24 cellular contexts compared by ENCODE assay signal in genomic region chr11:92295175-92296137, GRCh38.
A peak's percentile ranks its signal among the peaks of the same experiment; 100 is the strongest.
DNase-seq lines count a peak whose midpoint lies in the region; ATAC-seq and TF ChIP-seq lines count a peak whose summit lies in the region.
"Had no signal": no experiment of that assay in that cellular context is flagged by ENCODE, and none has a peak within 500 bp of the region (broad histone marks: within the 10 kb centered on the region; RNA-seq: fewer than 3 reads in every experiment).

No MANE protein-coding gene starts in this region.

- peak overlapping the region; percentile 33 for H3K27ac Mint-ChIP-seq in Calu3 (ENCODE audit: unreplicated experiment)
- H3K27ac Mint-ChIP-seq in activated naive CD8-positive, alpha-beta T cell treated with anti-CD3 and anti-CD28 coated beads, Interleukin-2, amount 50 U/mL, for 24 hours = no peak overlapping the region
- H3K27ac Mint-ChIP-seq in stimulated activated effector memory CD8-positive, alpha-beta T cell treated with anti-CD3 and anti-CD28 coated beads, Interleukin-12 subunit alpha, Interleukin-12 subunit beta, amount 100 ng/mL, for 72 hours = no peak overlapping the region
- H3K27ac Mint-ChIP-seq: activated T-helper 17 cell treated with anti-CD3 and anti-CD28 coated beads, Interleukin-2, amount 50 U/mL, for 72 hours; CD8-positive, alpha-beta T cell; endodermal cell; T-helper 17 cell; WTC11 had no signal

- H3K36me3 ChIP-seq in PC-3 (ENCODE audit: low read depth, low read length) = no peaks in the 10 kb centered on the region
- H3K36me3 ChIP-seq in neural cell (ENCODE audit: insufficient read depth, low read length) = no peaks in the 10 kb centered on the region
- H3K36me3 ChIP-seq: adrenal gland, gastroesophageal sphincter, MG63, upper lobe of right lung had no signal

- DNase-seq in Calu3 (peak; percentile 32), PC-3 (peak; percentile 45), epithelial cell of esophagus (ENCODE audit: low read depth) (peak; percentile 49), NCI-H1417 treated with DMSO at 0.1 percent for 48 hours (lab: John Stamatoyannopoulos, UW) (no peak), KG1 (lab: John Stamatoyannopoulos, UW) (no peak)
- no peak for DNase-seq in activated naive CD8-positive, alpha-beta T cell treated with anti-CD3 and anti-CD28 coated beads, Interleukin-2, amount 50 U/mL, for 24 hours
- no peak for DNase-seq in stimulated activated effector memory CD8-positive, alpha-beta T cell treated with anti-CD3 and anti-CD28 coated beads, Interleukin-12 subunit alpha, Interleukin-12 subunit beta, amount 100 ng/mL, for 72 hours (ENCODE audit: low spot score in 2 of 2)
- DNase-seq: adrenal gland; CD8-positive, alpha-beta T cell; cerebellar nuclear complex; endodermal cell; left ventricle myocardium superior; MG63; NCI-H1694 treated with DMSO at 0.1 percent for 48 hours; NCI-H446; posterior cingulate gyrus; Right ventricle myocardium superior; stimulated activated naive CD4-positive, alpha-beta T cell; T-helper 17 cell; upper lobe of right lung had no signal

- H4K20me1 ChIP-seq in PC-3 (ENCODE audit: low read length) (no peaks in the 10 kb centered on the region), neural cell (ENCODE audit: insufficient read depth) (no peaks in the 10 kb centered on the region)

- no peak overlapping the region for H3K27ac ChIP-seq in PC-3 (ENCODE audit: low read length)
- peak overlapping the region; percentile 87 for H3K27ac ChIP-seq in neural cell (ENCODE audit: low read length)
- H3K27ac ChIP-seq: adrenal gland, gastroesophageal sphincter, upper lobe of right lung had no signal

- peak overlapping the region; percentile 43 for H3K4me2 ChIP-seq in PC-3 (ENCODE audit: low read length)
- no peak overlapping the region for H3K4me2 ChIP-seq in neural cell (ENCODE audit: low read length)

- TF ChIP-seq CTCF in Calu3 (IDR thresholded peaks at IDR 0.05; ENCODE audit: unreplicated experiment) (no peak), PC-3 (conservative IDR thresholded peaks at IDR 0.05; ENCODE audit: low read depth, low read length) (no peak), epithelial cell of esophagus (IDR thresholded peaks at IDR 0.05; ENCODE audit: insufficient read depth, low read depth, low read length, missing control alignments) (no peak), neural cell (IDR thresholded peaks at IDR 0.05; ENCODE audit: poor library complexity, severe bottlenecking) (no peak)

- no peaks in the 10 kb centered on the region for H3K27me3 Mint-ChIP-seq in Calu3 (ENCODE audit: unreplicated experiment)
- no peaks in the 10 kb centered on the region for H3K27me3 Mint-ChIP-seq in activated naive CD8-positive, alpha-beta T cell treated with anti-CD3 and anti-CD28 coated beads, Interleukin-2, amount 50 U/mL, for 24 hours
- H3K27me3 Mint-ChIP-seq: activated T-helper 17 cell treated with anti-CD3 and anti-CD28 coated beads, Interleukin-2, amount 50 U/mL, for 72 hours; T-helper 17 cell had no signal

- no peak for ATAC-seq in PC-3
- no peak for ATAC-seq in activated naive CD8-positive, alpha-beta T cell treated with anti-CD3 and anti-CD28 coated beads, Interleukin-2, amount 50 U/mL, for 24 hours
- no peak for ATAC-seq in stimulated activated effector memory CD8-positive, alpha-beta T cell treated with anti-CD3 and anti-CD28 coated beads, Interleukin-12 subunit alpha, Interleukin-12 subunit beta, amount 100 ng/mL, for 72 hours
- ATAC-seq: activated T-helper 17 cell treated with anti-CD3 and anti-CD28 coated beads, Interleukin-2, amount 50 U/mL, for 72 hours; CD8-positive, alpha-beta T cell; gastroesophageal sphincter; left ventricle myocardium superior; T-helper 17 cell; upper lobe of right lung; WTC11 had no signal

- H3K4me1 ChIP-seq in PC-3 (ENCODE audit: insufficient read depth, low read length) = 0 out of 2 replicates have a peak, but pooled peaks cover 7% of the 10 kb centered on the region
- H3K4me1 ChIP-seq: adrenal gland, gastroesophageal sphincter, upper lobe of right lung had no signal

- no peak for TF ChIP-seq RAD21 in neural cell (conservative IDR thresholded peaks at IDR 0.05)

- intact Hi-C loops in Calu3 (cut with micrococcal nuclease; ENCODE audit: unreplicated experiment) (no loop called here), PC-3 (cut with micrococcal nuclease) (no loop called here)

- H3K27me3 ChIP-seq in PC-3 (ENCODE audit: low read length) (no peaks in the 10 kb centered on the region), neural cell (ENCODE audit: insufficient read depth, low read depth, low read length) (no peaks in the 10 kb centered on the region)
- H3K27me3 ChIP-seq: adrenal gland, gastroesophageal sphincter, MG63, upper lobe of right lung had no signal

- H3K4me1 Mint-ChIP-seq in Calu3 (ENCODE audit: low read depth, unreplicated experiment) = peaks cover 24% of the 10 kb centered on the region
- no peaks in the 10 kb centered on the region for H3K4me1 Mint-ChIP-seq in activated naive CD8-positive, alpha-beta T cell treated with anti-CD3 and anti-CD28 coated beads, Interleukin-2, amount 50 U/mL, for 24 hours
- no peaks in the 10 kb centered on the region for H3K4me1 Mint-ChIP-seq in stimulated activated effector memory CD8-positive, alpha-beta T cell treated with anti-CD3 and anti-CD28 coated beads, Interleukin-12 subunit alpha, Interleukin-12 subunit beta, amount 100 ng/mL, for 72 hours
- H3K4me1 Mint-ChIP-seq: activated T-helper 17 cell treated with anti-CD3 and anti-CD28 coated beads, Interleukin-2, amount 50 U/mL, for 72 hours; T-helper 17 cell had no signal

- H3K36me3 Mint-ChIP-seq in Calu3 (ENCODE audit: insufficient read depth, unreplicated experiment) = no peaks in the 10 kb centered on the region
- H3K36me3 Mint-ChIP-seq in activated naive CD8-positive, alpha-beta T cell treated with anti-CD3 and anti-CD28 coated beads, Interleukin-2, amount 50 U/mL, for 24 hours (ENCODE audit: low read depth) = no peaks in the 10 kb centered on the region
- no peaks in the 10 kb centered on the region for H3K36me3 Mint-ChIP-seq in stimulated activated effector memory CD8-positive, alpha-beta T cell treated with anti-CD3 and anti-CD28 coated beads, Interleukin-12 subunit alpha, Interleukin-12 subunit beta, amount 100 ng/mL, for 72 hours
- H3K36me3 Mint-ChIP-seq: CD8-positive, alpha-beta T cell; WTC11 had no signal

- POLR2A ChIA-PET in PC-3 (lab: Charles Lee; ENCODE audit: unreplicated experiment) = no interaction called here

- H3K9ac ChIP-seq in PC-3 (ENCODE audit: low read length) (no peak overlapping the region), neural cell (ENCODE audit: low read length) (no peak overlapping the region)

- H3K9me3 ChIP-seq in PC-3 (ENCODE audit: low read length) (0 out of 2 replicates have a peak, but pooled peaks cover 3% of the 10 kb centered on the region), neural cell (ENCODE audit: low read length) (no peaks in the 10 kb centered on the region)
- H3K9me3 ChIP-seq: adrenal gland, MG63, upper lobe of right lung had no signal

- H3K79me2 ChIP-seq in PC-3 (ENCODE audit: low read length) (no peaks in the 10 kb centered on the region), neural cell (replicated peaks; ENCODE audit: insufficient read depth, low read length) (peaks cover 7% of the 10 kb centered on the region)

- CTCF ChIA-PET in Calu3 (lab: Charles Lee) (no interaction called here), PC-3 (lab: Charles Lee) (no interaction called here)

- no peaks in the 10 kb centered on the region for H3F3A ChIP-seq in PC-3 (ENCODE audit: low read length, unreplicated experiment)
- H3F3A ChIP-seq in neural cell (ENCODE audit: insufficient read depth, low read length, poor library complexity, severe bottlenecking) = peaks cover 6% of the 10 kb centered on the region

- no peak for TF ChIP-seq EP300 in neural cell (conservative IDR thresholded peaks at IDR 0.05; ENCODE audit: poor library complexity, severe bottlenecking)

- BruUV-seq in Calu3 (replicated peaks; lab: Mats Ljungman, UMichigan) = no TSS peak
- no TSS peak for BruUV-seq in PC-3 (replicated peaks; lab: Mats Ljungman, UMichigan)

- peak overlapping the region; percentile 37 for H3K4me3 Mint-ChIP-seq in Calu3 (ENCODE audit: low read depth, unreplicated experiment)
- no peak overlapping the region for H3K4me3 Mint-ChIP-seq in activated naive CD8-positive, alpha-beta T cell treated with anti-CD3 and anti-CD28 coated beads, Interleukin-2, amount 50 U/mL, for 24 hours
- H3K4me3 Mint-ChIP-seq in stimulated activated effector memory CD8-positive, alpha-beta T cell treated with anti-CD3 and anti-CD28 coated beads, Interleukin-12 subunit alpha, Interleukin-12 subunit beta, amount 100 ng/mL, for 72 hours = no peak overlapping the region
- H3K4me3 Mint-ChIP-seq: activated T-helper 17 cell treated with anti-CD3 and anti-CD28 coated beads, Interleukin-2, amount 50 U/mL, for 72 hours; CD8-positive, alpha-beta T cell; endodermal cell; T-helper 17 cell; WTC11 had no signal

- H3K9me2 ChIP-seq in PC-3 (replicated peaks; ENCODE audit: low read length) (no peaks in the 10 kb centered on the region), neural cell (ENCODE audit: insufficient read depth, low read length) (peaks cover 3% of the 10 kb centered on the region)

- H3K9me3 Mint-ChIP-seq in Calu3 (ENCODE audit: low read depth, unreplicated experiment) = peaks cover 3% of the 10 kb centered on the region
- peaks cover 4% of the 10 kb centered on the region for H3K9me3 Mint-ChIP-seq in activated naive CD8-positive, alpha-beta T cell treated with anti-CD3 and anti-CD28 coated beads, Interleukin-2, amount 50 U/mL, for 24 hours
- H3K9me3 Mint-ChIP-seq in stimulated activated effector memory CD8-positive, alpha-beta T cell treated with anti-CD3 and anti-CD28 coated beads, Interleukin-12 subunit alpha, Interleukin-12 subunit beta, amount 100 ng/mL, for 72 hours = peaks cover 8% of the 10 kb centered on the region
- H3K9me3 Mint-ChIP-seq: activated T-helper 17 cell treated with anti-CD3 and anti-CD28 coated beads, Interleukin-2, amount 50 U/mL, for 72 hours; CD8-positive, alpha-beta T cell; endodermal cell had no signal

- H2AFZ ChIP-seq in PC-3 (ENCODE audit: low read length) (peak overlapping the region; percentile 44; the same call in 1 of the 2 replicates), neural cell (ENCODE audit: low read depth, low read length) (no peak overlapping the region)

- no peak overlapping the region for H3K4me3 ChIP-seq in PC-3 (ENCODE audit: low read length)
- H3K4me3 ChIP-seq in epithelial cell of esophagus (ENCODE audit: low read length) = no peak overlapping the region
- no peak overlapping the region for H3K4me3 ChIP-seq in neural cell (ENCODE audit: low read length)
- H3K4me3 ChIP-seq: adrenal gland, gastroesophageal sphincter, MG63, upper lobe of right lung had no signal

TF ChIP-seq in neural cell, 6 proteins besides CTCF, POLR2A, EP300 and RAD21 (continues in another document):
- TF ChIP-seq MXI1 (conservative IDR thresholded peaks at IDR 0.05; ENCODE audit: poor library complexity, severe bottlenecking) (no peak), TAF1 (IDR thresholded peaks at IDR 0.05; ENCODE audit: low read depth) (no peak), POLR2AphosphoS5 (IDR thresholded peaks at IDR 0.05) (no peak)

Comparison
In these comparisons a context has a peak if more than half of its experiments do, and no peak if none do; other contexts are left out.
1. DNase-seq: peak in Calu3 (single experiment), PC-3 (single experiment) and epithelial cell of esophagus (single experiment); none in activated naive CD8-positive, alpha-beta T cell treated with anti-CD3 and anti-CD28 coated beads, Interleukin-2, amount 50 U/mL, for 24 hours (single experiment), stimulated activated effector memory CD8-positive, alpha-beta T cell treated with anti-CD3 and anti-CD28 coated beads, Interleukin-12 subunit alpha, Interleukin-12 subunit beta, amount 100 ng/mL, for 72 hours (0 of 2), NCI-H1417 treated with DMSO at 0.1 percent for 48 hours (single experiment) and KG1 (single experiment).